In genomic region chr18:904135-905090, GRCh38 we compare ENCODE assay signal across 8 cellular contexts. TPM values are rescaled to one million over a fixed set of nuclear protein-coding genes. Genes with fewer than 3 reads are reported as not detected.
DNase-seq lines count a peak whose midpoint lies in the region; ATAC-seq and TF ChIP-seq lines count a peak whose summit lies in the region.

TSS of gene ADCYAP1 (plus strand) at chr18:904871. CDS start at chr18:905387, 516 bp downstream.

- H3K4me3 Mint-ChIP-seq in activated naive CD4-positive, alpha-beta T cell treated with anti-CD3 and anti-CD28 coated beads, Interleukin-2, amount 10 ng/mL, durations not matched to agents 7 days and 5 days = no peak within 1 kb of the TSS
- no peak within 1 kb of the TSS for H3K4me3 Mint-ChIP-seq in activated naive CD4-positive, alpha-beta T cell treated with anti-CD3 and anti-CD28 coated beads for 36 hours
- peak within 1 kb of the TSS; percentile 90 for H3K4me3 Mint-ChIP-seq in endothelial cell (ENCODE audit: unreplicated experiment)
- H3K4me3 Mint-ChIP-seq in Caco-2 (ENCODE audit: unreplicated experiment) = no peak within 1 kb of the TSS

- POLR2A ChIA-PET in Caco-2 (lab: Charles Lee) = no interaction called here
- POLR2A ChIA-PET in OCI-LY7 (lab: Charles Lee) = no interaction called here

- H3K9me3 ChIP-seq in Caco-2 (no peaks in the 10 kb centered on the region), OCI-LY7 (ENCODE audit: low read length) (no peaks in the 10 kb centered on the region)

- H2AFZ ChIP-seq in OCI-LY7 (ENCODE audit: low read length) = no peak within 1 kb of the TSS

- peaks cover 88% of the 10 kb centered on the region for H3K27me3 Mint-ChIP-seq in activated naive CD4-positive, alpha-beta T cell treated with anti-CD3 and anti-CD28 coated beads, Interleukin-2, amount 10 ng/mL, durations not matched to agents 7 days and 5 days
- peaks cover 72% of the 10 kb centered on the region for H3K27me3 Mint-ChIP-seq in activated naive CD4-positive, alpha-beta T cell treated with anti-CD3 and anti-CD28 coated beads for 36 hours (ENCODE audit: low read depth)
- H3K27me3 Mint-ChIP-seq in endothelial cell (ENCODE audit: unreplicated experiment) (peaks cover 15% of the 10 kb centered on the region), Caco-2 (ENCODE audit: insufficient read depth, unreplicated experiment) (peaks cover 10% of the 10 kb centered on the region)

- H3K4me1 Mint-ChIP-seq in activated naive CD4-positive, alpha-beta T cell treated with anti-CD3 and anti-CD28 coated beads, Interleukin-2, amount 10 ng/mL, durations not matched to agents 7 days and 5 days = peaks cover 16% of the 10 kb centered on the region
- peaks cover 29% of the 10 kb centered on the region for H3K4me1 Mint-ChIP-seq in activated naive CD4-positive, alpha-beta T cell treated with anti-CD3 and anti-CD28 coated beads for 36 hours (ENCODE audit: low read depth)
- H3K4me1 Mint-ChIP-seq in endothelial cell (ENCODE audit: unreplicated experiment) (peaks cover 20% of the 10 kb centered on the region), Caco-2 (ENCODE audit: low read depth, unreplicated experiment) (no peaks in the 10 kb centered on the region)

- peak within 1 kb of the TSS; percentile 51 for H3K27ac Mint-ChIP-seq in activated naive CD4-positive, alpha-beta T cell treated with anti-CD3 and anti-CD28 coated beads, Interleukin-2, amount 10 ng/mL, durations not matched to agents 7 days and 5 days
- H3K27ac Mint-ChIP-seq in activated naive CD4-positive, alpha-beta T cell treated with anti-CD3 and anti-CD28 coated beads for 36 hours = no peak within 1 kb of the TSS
- H3K27ac Mint-ChIP-seq in endothelial cell (ENCODE audit: unreplicated experiment) (peak within 1 kb of the TSS; percentile 31), Caco-2 (ENCODE audit: unreplicated experiment) (no peak within 1 kb of the TSS)

- no peak for ATAC-seq in GM18861 (IDR thresholded peaks at IDR 0.05; ENCODE audit: unreplicated experiment)

- no peak within 1 kb of the TSS for H3K27ac ChIP-seq in OCI-LY7 (ENCODE audit: low read depth, low read length, poor library complexity, severe bottlenecking)

- TF ChIP-seq CTCF in endothelial cell (IDR thresholded peaks at IDR 0.05; ENCODE audit: unreplicated experiment) (no peak), Caco-2 (IDR thresholded peaks at IDR 0.05; ENCODE audit: insufficient read depth in 1 of 2, low read depth in 1 of 2, low read length in 1 of 2, severe bottlenecking in 1 of 2, unreplicated experiment in 1 of 2) (no peak), OCI-LY7 (conservative IDR thresholded peaks at IDR 0.05; ENCODE audit: low read length) (no peak)

- no peaks in the 10 kb centered on the region for H3K27me3 ChIP-seq in Caco-2 (replicated peaks; ENCODE audit: control insufficient read depth, insufficient read depth, low read length)

- H3K36me3 ChIP-seq in Caco-2 (ENCODE audit: control insufficient read depth, insufficient read depth, low read length) (no peaks in the 10 kb centered on the region), OCI-LY7 (ENCODE audit: insufficient read depth, low read length) (no peaks in the 10 kb centered on the region)

- no peaks in the 10 kb centered on the region for H4K20me1 ChIP-seq in OCI-LY7 (ENCODE audit: insufficient read depth, low read length)

- H3K4me1 ChIP-seq in Caco-2 (no peaks in the 10 kb centered on the region), OCI-LY7 (ENCODE audit: insufficient read depth, low read length, poor library complexity, severe bottlenecking) (no peaks in the 10 kb centered on the region)

- no peaks in the 10 kb centered on the region for H3K9me2 ChIP-seq in OCI-LY7 (ENCODE audit: insufficient read depth, low read length)

- intact Hi-C loops in activated naive CD4-positive, alpha-beta T cell treated with anti-CD3 and anti-CD28 coated beads for 36 hours (cut with micrococcal nuclease) = loop anchor here (5.0 kb wide), 1 partner anchor 58 kb away; no protein-coding TSS in a partner anchor
- intact Hi-C loops in Caco-2 (cut with micrococcal nuclease; ENCODE audit: unreplicated experiment) = no loop called here
- intact Hi-C loops in OCI-LY7 (cut with micrococcal nuclease; ENCODE audit: unreplicated experiment) = no loop called here

- no peak within 1 kb of the TSS for H3K4me2 ChIP-seq in OCI-LY7 (ENCODE audit: low read length)

- H3K9me3 Mint-ChIP-seq in activated naive CD4-positive, alpha-beta T cell treated with anti-CD3 and anti-CD28 coated beads, Interleukin-2, amount 10 ng/mL, durations not matched to agents 7 days and 5 days = no peaks in the 10 kb centered on the region
- peaks cover 1% of the 10 kb centered on the region for H3K9me3 Mint-ChIP-seq in activated naive CD4-positive, alpha-beta T cell treated with anti-CD3 and anti-CD28 coated beads for 36 hours
- H3K9me3 Mint-ChIP-seq in endothelial cell (ENCODE audit: unreplicated experiment) (no peaks in the 10 kb centered on the region), Caco-2 (ENCODE audit: unreplicated experiment) (no peaks in the 10 kb centered on the region)

- H3K4me3 ChIP-seq in Caco-2 (ENCODE audit: low read depth, low read length) = no peak within 1 kb of the TSS
- H3K4me3 ChIP-seq in OCI-LY7 (ENCODE audit: low read depth, low read length, poor library complexity, severe bottlenecking) = no peak within 1 kb of the TSS

- BruUV-seq in Caco-2 (replicated peaks; lab: Mats Ljungman, UMichigan) = no TSS peak
- BruUV-seq in OCI-LY7 (replicated peaks; lab: Mats Ljungman, UMichigan) = no TSS peak

- CTCF ChIA-PET in activated naive CD4-positive, alpha-beta T cell treated with anti-CD3 and anti-CD28 coated beads, Interleukin-2, amount 10 ng/mL, durations not matched to agents 7 days and 5 days (lab: Charles Lee) = no interaction called here
- CTCF ChIA-PET in activated naive CD4-positive, alpha-beta T cell treated with anti-CD3 and anti-CD28 coated beads for 36 hours (lab: Charles Lee) = no interaction called here
- CTCF ChIA-PET in Caco-2 (lab: Charles Lee) (no interaction called here), OCI-LY7 (lab: Charles Lee; ENCODE audit: unreplicated experiment) (no interaction called here)

- H3K36me3 Mint-ChIP-seq in activated naive CD4-positive, alpha-beta T cell treated with anti-CD3 and anti-CD28 coated beads, Interleukin-2, amount 10 ng/mL, durations not matched to agents 7 days and 5 days = peaks cover 2% of the 10 kb centered on the region
- no peaks in the 10 kb centered on the region for H3K36me3 Mint-ChIP-seq in activated naive CD4-positive, alpha-beta T cell treated with anti-CD3 and anti-CD28 coated beads for 36 hours (ENCODE audit: low read depth)
- peaks cover 5% of the 10 kb centered on the region for H3K36me3 Mint-ChIP-seq in endothelial cell (ENCODE audit: low read depth, unreplicated experiment)
- H3K36me3 Mint-ChIP-seq in Caco-2 (ENCODE audit: insufficient read depth, unreplicated experiment) = no peaks in the 10 kb centered on the region

- DNase-seq in activated naive CD4-positive, alpha-beta T cell treated with anti-CD3 and anti-CD28 coated beads, Interleukin-2, amount 10 ng/mL, durations not matched to agents 7 days and 5 days = no peak
- DNase-seq in activated naive CD4-positive, alpha-beta T cell treated with anti-CD3 and anti-CD28 coated beads for 36 hours = no peak
- DNase-seq in NCI-H524 (lab: John Stamatoyannopoulos, UW) (peak; percentile 66 to 88), endothelial cell (ENCODE audit: low spot score) (peak; percentile 43), superior temporal gyrus (ENCODE audit: extremely low spot score) (peak; percentile 16), Caco-2 (no peak), OCI-LY7 (ENCODE audit: low spot score) (no peak)

- no peaks in the 10 kb centered on the region for H3K79me2 ChIP-seq in OCI-LY7 (ENCODE audit: insufficient read depth, low read depth, low read length)

RNA-seq across cellular contexts. Expression of gene ADCYAP1, which starts in this region (rescaled TPM):
- total RNA-seq in activated naive CD4-positive, alpha-beta T cell treated with anti-CD3 and anti-CD28 coated beads for 36 hours = not detected
- total RNA-seq in endothelial cell (ENCODE audit: unreplicated experiment) (18.5 TPM), Caco-2 (2022) (not detected in 2 replicates), OCI-LY7 (2022) (not detected in 2 replicates)
- total RNA-seq in OCI-LY7 (2014; rRNA removed; shearing (Covaris generic)) = not detected in 2 replicates

Comparison
In these comparisons a context has a peak if more than half of its experiments do, and no peak if none do; other contexts are left out.
1. RNA of gene ADCYAP1 (total RNA-seq): 18.5 TPM in endothelial cell (single experiment); not detected in activated naive CD4-positive, alpha-beta T cell treated with anti-CD3 and anti-CD28 coated beads for 36 hours, not detected in Caco-2 and not detected in OCI-LY7; every median in the first group is over 10 times any median in the second.
2. H3K27ac Mint-ChIP-seq: peak in activated naive CD4-positive, alpha-beta T cell treated with anti-CD3 and anti-CD28 coated beads, Interleukin-2, amount 10 ng/mL, durations not matched to agents 7 days and 5 days (single experiment) and endothelial cell (single experiment); none in activated naive CD4-positive, alpha-beta T cell treated with anti-CD3 and anti-CD28 coated beads for 36 hours (single experiment) and Caco-2 (single experiment).
3. DNase-seq: peak in NCI-H524 (2 of 2), endothelial cell (single experiment) and superior temporal gyrus (single experiment); none in activated naive CD4-positive, alpha-beta T cell treated with anti-CD3 and anti-CD28 coated beads, Interleukin-2, amount 10 ng/mL, durations not matched to agents 7 days and 5 days (single experiment), activated naive CD4-positive, alpha-beta T cell treated with anti-CD3 and anti-CD28 coated beads for 36 hours (single experiment), Caco-2 (0 of 2) and OCI-LY7 (single experiment).